ENCODE assay signal across 25 cellular contexts in genomic region chr18:44393406-44393805, GRCh38.
"Had no signal": no experiment of that assay in that cellular context is flagged by ENCODE, and none has a peak within 500 bp of the region (broad histone marks: within the 10 kb centered on the region; RNA-seq: fewer than 3 reads in every experiment).

No MANE protein-coding gene starts in this region.

- DNase-seq: activated CD4-positive, alpha-beta T cell treated with anti-CD3 and anti-CD28 coated beads for 1 hour; activated CD4-positive, alpha-beta T cell treated with anti-CD3 and anti-CD28 coated beads, Interleukin-2, amount 10 ng/mL, durations not matched to agents 24 days and 14 days; activated CD4-positive, alpha-beta T cell treated with anti-CD3 and anti-CD28 coated beads, Interleukin-2, amount 50 U/mL, for 48 hours; activated CD8-positive, alpha-beta memory T cell treated with anti-CD3 and anti-CD28 coated beads, Interleukin-2, amount 10 ng/mL, durations not matched to agents 7 days and 5 days; activated effector memory CD4-positive, alpha-beta T cell treated with anti-CD3 and anti-CD28 coated beads, Interleukin-2, amount 50 U/mL, for 16 hours; activated naive CD4-positive, alpha-beta T cell treated with anti-CD3 and anti-CD28 coated beads for 36 hours; activated T-cell treated with anti-CD3 and anti-CD28 coated beads, Interleukin-2, amount 50 U/mL, for 24 hours; amygdala; brain microvascular endothelial cell; Karpas-422; MM.1S; NCI-H1105; NCI-H1436; NCI-H1694 treated with DMSO at 0.1 percent for 48 hours; NCI-H2029 treated with DMSO at 0.1 percent for 48 hours; NCI-H510A treated with DMSO at 0.1 percent for 48 hours; SHP77 treated with DMSO at 0.1 percent for 48 hours; T-helper 17 cell; T-helper 9 cell had no signal

- ATAC-seq: activated CD8-positive, alpha-beta memory T cell treated with anti-CD3 and anti-CD28 coated beads, Interleukin-2, amount 10 ng/mL, durations not matched to agents 7 days and 5 days; K562; T-helper 17 cell had no signal

- H3K4me3 Mint-ChIP-seq: activated CD4-positive, alpha-beta T cell treated with anti-CD3 and anti-CD28 coated beads, Interleukin-2, amount 10 ng/mL, durations not matched to agents 24 days and 14 days; activated CD8-positive, alpha-beta memory T cell treated with anti-CD3 and anti-CD28 coated beads, Interleukin-2, amount 10 ng/mL, durations not matched to agents 7 days and 5 days; activated naive CD4-positive, alpha-beta T cell treated with anti-CD3 and anti-CD28 coated beads for 36 hours; activated naive CD8-positive, alpha-beta T cell; activated T-cell treated with anti-CD3 and anti-CD28 coated beads, Interleukin-2, amount 50 U/mL, for 24 hours; T-helper 17 cell; WTC11 had no signal

- H3K27me3 ChIP-seq: brain microvascular endothelial cell, cardiac muscle cell had no signal

- H3K27me3 Mint-ChIP-seq: activated CD4-positive, alpha-beta T cell treated with anti-CD3 and anti-CD28 coated beads, Interleukin-2, amount 10 ng/mL, durations not matched to agents 24 days and 14 days; activated naive CD8-positive, alpha-beta T cell; activated T-cell treated with anti-CD3 and anti-CD28 coated beads, Interleukin-2, amount 50 U/mL, for 24 hours; T-helper 17 cell had no signal

- H3K27ac ChIP-seq: brain microvascular endothelial cell, cardiac muscle cell had no signal

- H3K27ac Mint-ChIP-seq: activated CD4-positive, alpha-beta T cell treated with anti-CD3 and anti-CD28 coated beads, Interleukin-2, amount 10 ng/mL, durations not matched to agents 24 days and 14 days; activated CD8-positive, alpha-beta memory T cell treated with anti-CD3 and anti-CD28 coated beads, Interleukin-2, amount 10 ng/mL, durations not matched to agents 7 days and 5 days; activated naive CD4-positive, alpha-beta T cell treated with anti-CD3 and anti-CD28 coated beads for 36 hours; activated naive CD8-positive, alpha-beta T cell; activated T-cell treated with anti-CD3 and anti-CD28 coated beads, Interleukin-2, amount 50 U/mL, for 24 hours; T-helper 17 cell; WTC11 had no signal

- H3K4me1 Mint-ChIP-seq: activated CD4-positive, alpha-beta T cell treated with anti-CD3 and anti-CD28 coated beads, Interleukin-2, amount 10 ng/mL, durations not matched to agents 24 days and 14 days; activated CD8-positive, alpha-beta memory T cell treated with anti-CD3 and anti-CD28 coated beads, Interleukin-2, amount 10 ng/mL, durations not matched to agents 7 days and 5 days; T-helper 17 cell had no signal

- H3K4me3 ChIP-seq: cardiac muscle cell, K562 had no signal

- H3K36me3 ChIP-seq: brain microvascular endothelial cell, cardiac muscle cell had no signal

- FAIRE-seq: astrocyte, K562, RCC 7860 had no signal

- H3K36me3 Mint-ChIP-seq: activated CD8-positive, alpha-beta memory T cell treated with anti-CD3 and anti-CD28 coated beads, Interleukin-2, amount 10 ng/mL, durations not matched to agents 7 days and 5 days; activated naive CD8-positive, alpha-beta T cell; WTC11 had no signal

- H3K9me3 Mint-ChIP-seq: activated CD4-positive, alpha-beta T cell treated with anti-CD3 and anti-CD28 coated beads, Interleukin-2, amount 10 ng/mL, durations not matched to agents 24 days and 14 days; activated T-cell treated with anti-CD3 and anti-CD28 coated beads, Interleukin-2, amount 50 U/mL, for 24 hours; WTC11 had no signal
